Comparison of ENCODE assay signal across 18 cellular contexts in genomic region chr12:23356440-23356839, GRCh38.
DNase-seq lines count a peak whose midpoint lies in the region; ATAC-seq, FAIRE-seq and TF ChIP-seq lines count a peak whose summit lies in the region.
"Had no signal": no experiment of that assay in that cellular context is flagged by ENCODE, and none has a peak within 500 bp of the region (broad histone marks: within the 10 kb centered on the region; RNA-seq: fewer than 3 reads in every experiment).

No MANE protein-coding gene starts in this region.

- no peak for FAIRE-seq in GM12891 (lab: Jason Lieb, UNC)
- FAIRE-seq: G401.6, GM12892 had no signal

- DNase-seq in Jurkat, Clone E6-1 (ENCODE audit: low read depth, low spot score), result peak; percentile 33
- DNase-seq in coronary artery (ENCODE audit: low spot score), result no peak
- DNase-seq in stimulated activated effector memory CD8-positive, alpha-beta T cell treated with anti-CD3 and anti-CD28 coated beads, Interleukin-12 subunit alpha, Interleukin-12 subunit beta, amount 100 ng/mL, for 72 hours (ENCODE audit: low spot score in 2 of 2), result no peak
- no peak for DNase-seq in OCI-M2 (lab: John Stamatoyannopoulos, UW; ENCODE audit: unreplicated experiment)
- DNase-seq in mesendoderm, result no peak
- DNase-seq in GM12891 (ENCODE audit: insufficient read length, low spot score), result no peak
- DNase-seq: CD4-positive, CD25-positive, alpha-beta regulatory T cell; CD8-positive, alpha-beta memory T cell; COR-L47; DMS 273 treated with DMSO at 0.1 percent for 48 hours; DMS53; H7 had no signal

- no peak overlapping the region for H3K4me3 Mint-ChIP-seq in stimulated activated effector memory CD8-positive, alpha-beta T cell treated with anti-CD3 and anti-CD28 coated beads, Interleukin-12 subunit alpha, Interleukin-12 subunit beta, amount 100 ng/mL, for 72 hours
- H3K4me3 Mint-ChIP-seq: B cell; CD4-positive, CD25-positive, alpha-beta regulatory T cell; CD8-positive, alpha-beta memory T cell; GM23338 had no signal

- no peak overlapping the region for H2AK5ac ChIP-seq in mesendoderm (ENCODE audit: low read length)

- no peaks in the 10 kb centered on the region for H3K4me1 ChIP-seq in mesendoderm (ENCODE audit: control insufficient read depth, low read depth, low read length)

- no peak overlapping the region for H4K8ac ChIP-seq in mesendoderm (ENCODE audit: low read depth, low read length)

- H3K18ac ChIP-seq in mesendoderm (ENCODE audit: low read length), result no peak overlapping the region

- peak; percentile 45 for ATAC-seq in stimulated activated effector memory CD8-positive, alpha-beta T cell treated with anti-CD3 and anti-CD28 coated beads, Interleukin-12 subunit alpha, Interleukin-12 subunit beta, amount 100 ng/mL, for 72 hours
- no peak for ATAC-seq in HG03039 (IDR thresholded peaks at IDR 0.05; ENCODE audit: unreplicated experiment)
- ATAC-seq: GM23338 had no signal

- H3K36me3 ChIP-seq in mesendoderm (ENCODE audit: control insufficient read depth, insufficient read depth, low read length), result no peaks in the 10 kb centered on the region
- H3K36me3 ChIP-seq: BLaER1 treated with 17β-estradiol and CSF1 and Interleukin-3, amounts not matched to agents 10 nM and 100 nM had no signal

- H3K27me3 ChIP-seq in mesendoderm (ENCODE audit: insufficient read depth, low read length, poor library complexity), result no peaks in the 10 kb centered on the region
- H3K27me3 ChIP-seq: BLaER1 treated with 17β-estradiol and CSF1 and Interleukin-3, amounts not matched to agents 10 nM and 100 nM had no signal

- H3K4ac ChIP-seq in mesendoderm (ENCODE audit: low read depth, low read length), result no peak overlapping the region

- no peak overlapping the region for H4K5ac ChIP-seq in mesendoderm (ENCODE audit: low read length)

- no peak for TF ChIP-seq POLR2A in GM12891 (IDR thresholded peaks at IDR 0.05; ENCODE audit: low read depth, low read length)

- peaks cover 2% of the 10 kb centered on the region for H3K9me3 Mint-ChIP-seq in stimulated activated effector memory CD8-positive, alpha-beta T cell treated with anti-CD3 and anti-CD28 coated beads, Interleukin-12 subunit alpha, Interleukin-12 subunit beta, amount 100 ng/mL, for 72 hours
- H3K9me3 Mint-ChIP-seq: GM23338 had no signal

- no peak overlapping the region for H3K23ac ChIP-seq in mesendoderm (ENCODE audit: low read length)

- peak overlapping the region; percentile 34 to 48 for H3K27ac ChIP-seq in coronary artery
- H3K27ac ChIP-seq in mesendoderm (ENCODE audit: low read depth, low read length), result no peak overlapping the region
- H3K27ac ChIP-seq: BLaER1 treated with 17β-estradiol and CSF1 and Interleukin-3, amounts not matched to agents 10 nM and 100 nM had no signal

- H2BK15ac ChIP-seq in mesendoderm (replicated peaks; ENCODE audit: low read depth), result no peak overlapping the region

- H3K79me2 ChIP-seq in mesendoderm (ENCODE audit: control insufficient read depth, insufficient read depth, low read length), result no peaks in the 10 kb centered on the region

- no peak overlapping the region for H2BK120ac ChIP-seq in mesendoderm (ENCODE audit: low read depth, low read length)

- H3K27ac Mint-ChIP-seq in stimulated activated effector memory CD8-positive, alpha-beta T cell treated with anti-CD3 and anti-CD28 coated beads, Interleukin-12 subunit alpha, Interleukin-12 subunit beta, amount 100 ng/mL, for 72 hours, result no peak overlapping the region
- H3K27ac Mint-ChIP-seq: B cell; CD4-positive, CD25-positive, alpha-beta regulatory T cell; CD8-positive, alpha-beta memory T cell; GM23338 had no signal

- H2BK5ac ChIP-seq in mesendoderm (ENCODE audit: low read length), result no peak overlapping the region

- H3K56ac ChIP-seq in mesendoderm (ENCODE audit: low read length), result no peak overlapping the region

- H3K4me3 ChIP-seq in Jurkat, Clone E6-1 (ENCODE audit: low read length), result no peak overlapping the region
- no peak overlapping the region for H3K4me3 ChIP-seq in coronary artery
- H3K4me3 ChIP-seq in mesendoderm (ENCODE audit: low read length), result no peak overlapping the region
- H3K4me3 ChIP-seq: BLaER1 treated with 17β-estradiol and CSF1 and Interleukin-3, amounts not matched to agents 10 nM and 100 nM; GM23338 had no signal

- no peaks in the 10 kb centered on the region for H3K4me1 Mint-ChIP-seq in stimulated activated effector memory CD8-positive, alpha-beta T cell treated with anti-CD3 and anti-CD28 coated beads, Interleukin-12 subunit alpha, Interleukin-12 subunit beta, amount 100 ng/mL, for 72 hours
- H3K4me1 Mint-ChIP-seq: B cell; CD4-positive, CD25-positive, alpha-beta regulatory T cell; CD8-positive, alpha-beta memory T cell; GM23338 had no signal

- no CpG with 5 or more reads among the region's 3 CpGs for WGBS in mesendoderm (ENCODE audit: extremely low coverage, insufficient coverage, low lambda C conversion rate)

- TF ChIP-seq CTCF in coronary artery (IDR thresholded peaks at IDR 0.05), result no peak

- no peak overlapping the region for H3K4me2 ChIP-seq in mesendoderm (ENCODE audit: low read length)
- H3K4me2 ChIP-seq: BLaER1 treated with 17β-estradiol and CSF1 and Interleukin-3, amounts not matched to agents 10 nM and 100 nM; GM23338 had no signal

- no peak overlapping the region for H3K9ac ChIP-seq in mesendoderm (ENCODE audit: low read length)
- H3K9ac ChIP-seq: BLaER1 treated with 17β-estradiol and CSF1 and Interleukin-3, amounts not matched to agents 10 nM and 100 nM had no signal

- H3K79me1 ChIP-seq in mesendoderm (ENCODE audit: low read length), result no peaks in the 10 kb centered on the region

- H3K36me3 Mint-ChIP-seq in stimulated activated effector memory CD8-positive, alpha-beta T cell treated with anti-CD3 and anti-CD28 coated beads, Interleukin-12 subunit alpha, Interleukin-12 subunit beta, amount 100 ng/mL, for 72 hours, result no peaks in the 10 kb centered on the region
- H3K36me3 Mint-ChIP-seq: CD4-positive, CD25-positive, alpha-beta regulatory T cell; CD8-positive, alpha-beta memory T cell had no signal

TF ChIP-seq in GM12891, 5 proteins besides CTCF, POLR2A, EP300 and RAD21:
- TF ChIP-seq SPI1 (IDR thresholded peaks at IDR 0.05; ENCODE audit: low read depth, low read length) (no peak), POLR2AphosphoS5 (IDR thresholded peaks at IDR 0.05; ENCODE audit: low read depth, low read length) (no peak), POU2F2 (IDR thresholded peaks at IDR 0.05; ENCODE audit: low read depth, low read length) (no peak), PAX5 (IDR thresholded peaks at IDR 0.05; ENCODE audit: insufficient read depth, low read length, severe bottlenecking) (no peak), TAF1 (IDR thresholded peaks at IDR 0.05; ENCODE audit: low read depth, low read length) (no peak)
